In the genomic region with DNA sequence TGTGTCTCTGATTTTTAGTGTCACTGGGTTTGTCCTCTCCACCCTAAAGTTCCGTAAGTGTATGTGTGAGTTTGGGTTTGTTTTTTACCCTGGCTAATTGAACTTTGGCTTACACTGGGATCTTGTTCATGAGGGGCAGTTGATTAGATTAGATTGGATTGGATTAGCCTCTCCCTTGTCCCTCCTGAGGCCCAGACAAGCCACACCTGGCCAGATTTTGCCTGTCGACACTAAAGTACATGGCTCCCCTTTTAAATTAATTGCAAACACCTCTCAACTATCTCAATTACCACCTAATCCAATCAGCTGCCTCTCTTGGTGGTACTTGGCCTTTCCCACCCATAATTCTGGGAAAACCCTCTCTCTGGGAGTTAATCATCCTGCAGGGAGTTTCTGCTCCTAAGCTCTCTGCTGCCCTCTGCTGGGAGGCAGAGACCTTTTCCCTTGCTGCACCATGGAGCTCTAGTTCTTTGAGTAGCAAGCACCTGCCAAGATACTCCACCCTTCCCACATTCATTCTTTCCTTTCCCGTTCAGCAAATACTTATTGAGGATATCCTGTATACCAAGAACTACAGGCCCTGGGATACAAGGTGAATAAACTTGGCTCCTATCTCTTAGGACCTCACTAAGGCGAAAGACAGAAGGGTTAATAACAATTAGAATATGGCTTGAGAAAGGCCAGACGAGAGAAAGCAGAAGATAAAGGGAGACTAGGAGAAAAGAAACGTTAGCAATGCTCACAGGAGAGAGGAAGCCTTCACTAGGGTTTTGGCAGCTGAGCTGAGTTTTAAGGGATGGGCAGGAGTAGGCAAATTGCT, we compare ENCODE assay signal across 9 cellular contexts. TPM values are rescaled to one million over a fixed set of nuclear protein-coding genes. Genes with fewer than 3 reads are reported as not detected.
DNase-seq lines count a peak whose midpoint lies in the region; ATAC-seq, FAIRE-seq and TF ChIP-seq lines count a peak whose summit lies in the region.
"Had no signal": no experiment of that assay in that cellular context is flagged by ENCODE, and none has a peak within 500 bp of the region (broad histone marks: within the 10 kb centered on the region; RNA-seq: fewer than 3 reads in every experiment).

No MANE protein-coding gene starts in this region.

- H3K27me3 ChIP-seq in WERI-Rb-1 (ENCODE audit: insufficient read depth, low read depth, severe bottlenecking) (no peaks in the 10 kb centered on the region), mammary epithelial cell (ENCODE audit: insufficient read depth, low read length) (no peaks in the 10 kb centered on the region), keratinocyte (ENCODE audit: control insufficient read depth, extremely low read depth, insufficient read depth, low read length) (no peaks in the 10 kb centered on the region)
- H3K27me3 ChIP-seq: BLaER1 treated with 17β-estradiol and CSF1 and Interleukin-3, amounts not matched to agents 10 nM and 100 nM had no signal

- H3K36me3 Mint-ChIP-seq in stimulated activated memory B cell treated with anti-CD40 and anti-IgM and Interleukin-4, amounts not matched to agents 10 μg/mL and 1 μg/mL and 100 μg/mL, for 72 hours = no peaks in the 10 kb centered on the region

- H3K9me3 ChIP-seq in WERI-Rb-1 (ENCODE audit: severe bottlenecking) (no peaks in the 10 kb centered on the region), mammary epithelial cell (replicated peaks; ENCODE audit: insufficient read depth, low read length) (no peaks in the 10 kb centered on the region), keratinocyte (ENCODE audit: control insufficient read depth, low read depth, low read length) (no peaks in the 10 kb centered on the region)
- H3K9me3 ChIP-seq: BLaER1 treated with 17β-estradiol and CSF1 and Interleukin-3, amounts not matched to agents 10 nM and 100 nM had no signal

- DNase-seq in NCI-H2196 (lab: John Stamatoyannopoulos, UW; ENCODE audit: unreplicated experiment) = peak; percentile 71
- no peak for DNase-seq in NCI-H2196 treated with DMSO at 0.1 percent for 48 hours (lab: John Stamatoyannopoulos, UW; ENCODE audit: unreplicated experiment)
- DNase-seq in NCI-H2107 (lab: John Stamatoyannopoulos, UW) = peak; percentile 31
- DNase-seq in WERI-Rb-1 = peak; percentile 82
- DNase-seq in mammary epithelial cell = peak; percentile 60
- peak; percentile 45 for DNase-seq in keratinocyte (ENCODE audit: low read depth, low spot score)
- peak; percentile 57 to 58 for DNase-seq in stimulated activated CD4-positive, alpha-beta T cell treated with anti-CD3 and anti-CD28 coated beads, Interleukin-1b, Interleukin-23, amount 100 ng/mL, for 4 hours (ENCODE audit: low read depth in 2 of 2)

- intact Hi-C loops in mammary epithelial cell (cut with micrococcal nuclease) = loop anchor here (1.0 kb wide), 4 partner anchors 60 to 340 kb away; partner anchors contain the start of gene MPHOSPH6

- peaks cover 5% of the 10 kb centered on the region for H3K4me1 Mint-ChIP-seq in stimulated activated memory B cell treated with anti-CD40 and anti-IgM and Interleukin-4, amounts not matched to agents 10 μg/mL and 1 μg/mL and 100 μg/mL, for 72 hours

- no peak overlapping the region for H3K9ac ChIP-seq in mammary epithelial cell (ENCODE audit: insufficient read depth, low read length)
- no peak overlapping the region for H3K9ac ChIP-seq in keratinocyte (ENCODE audit: control insufficient read depth, extremely low read depth, insufficient read depth, low read length)
- H3K9ac ChIP-seq: BLaER1 treated with 17β-estradiol and CSF1 and Interleukin-3, amounts not matched to agents 10 nM and 100 nM had no signal

- TF ChIP-seq CTCF in WERI-Rb-1 (IDR thresholded peaks at IDR 0.05; ENCODE audit: low read depth, low read length) (peak; percentile 73), mammary epithelial cell (conservative IDR thresholded peaks at IDR 0.05 in 1 of 2, IDR thresholded peaks at IDR 0.05 in 1 of 2; ENCODE audit: extremely low read depth in 1 of 2, insufficient read depth in 1 of 2, low read depth in 1 of 2, low read length in 2 of 2) (peak; percentile 90 to 96), keratinocyte (optimal IDR thresholded peaks at IDR 0.05 in 1 of 3, IDR thresholded peaks at IDR 0.05 in 1 of 3, conservative IDR thresholded peaks at IDR 0.05 in 1 of 3; ENCODE audit: extremely low read depth in 1 of 3, insufficient read depth in 2 of 3, low read length in 3 of 3) (peak; percentile 88 to 92 (median 90))

- ATAC-seq in stimulated activated memory B cell treated with anti-CD40 and anti-IgM and Interleukin-4, amounts not matched to agents 10 μg/mL and 1 μg/mL and 100 μg/mL, for 72 hours = no peak

- no peaks in the 10 kb centered on the region for H4K20me1 ChIP-seq in mammary epithelial cell (ENCODE audit: insufficient read depth, low read length)
- no peaks in the 10 kb centered on the region for H4K20me1 ChIP-seq in keratinocyte (ENCODE audit: control insufficient read depth, extremely low read depth, insufficient read depth, low read length)
- H4K20me1 ChIP-seq: BLaER1 treated with 17β-estradiol and CSF1 and Interleukin-3, amounts not matched to agents 10 nM and 100 nM had no signal

- H3K9me3 Mint-ChIP-seq in stimulated activated memory B cell treated with anti-CD40 and anti-IgM and Interleukin-4, amounts not matched to agents 10 μg/mL and 1 μg/mL and 100 μg/mL, for 72 hours = no peaks in the 10 kb centered on the region

- in situ Hi-C loops in mammary epithelial cell (cut with MboI; ENCODE audit: low sequenced_read_pairs in 2 of 2) = loop anchor here (5.0 to 25.0 kb wide), 3 partner anchors 193 to 293 kb away; partner anchors contain the start of gene HSD17B2 (in 2 of the 2)

- H3K36me3 ChIP-seq in WERI-Rb-1 (no peaks in the 10 kb centered on the region), mammary epithelial cell (ENCODE audit: insufficient read depth, low read length) (no peaks in the 10 kb centered on the region), keratinocyte (ENCODE audit: control insufficient read depth in 2 of 2, extremely low read depth in 1 of 2, insufficient read depth in 2 of 2, low read length in 2 of 2) (no peaks in the 10 kb centered on the region)
- H3K36me3 ChIP-seq: BLaER1 treated with 17β-estradiol and CSF1 and Interleukin-3, amounts not matched to agents 10 nM and 100 nM had no signal

- WGBS in mammary epithelial cell (ENCODE audit: low coverage, missing lambda C conversion rate) = 68% methylated on average over 6 of the region's 6 CpGs

- peaks cover 40% of the 10 kb centered on the region for H3K27me3 Mint-ChIP-seq in stimulated activated memory B cell treated with anti-CD40 and anti-IgM and Interleukin-4, amounts not matched to agents 10 μg/mL and 1 μg/mL and 100 μg/mL, for 72 hours

- H3K4me3 Mint-ChIP-seq in stimulated activated memory B cell treated with anti-CD40 and anti-IgM and Interleukin-4, amounts not matched to agents 10 μg/mL and 1 μg/mL and 100 μg/mL, for 72 hours = no peak overlapping the region

- H3K4me1 ChIP-seq in mammary epithelial cell (ENCODE audit: insufficient read depth, low read length) = peaks cover 14% of the 10 kb centered on the region
- peaks cover 10% of the 10 kb centered on the region for H3K4me1 ChIP-seq in keratinocyte (ENCODE audit: control insufficient read depth, extremely low read depth, insufficient read depth, low read length)

- no peak overlapping the region for H3K27ac Mint-ChIP-seq in stimulated activated memory B cell treated with anti-CD40 and anti-IgM and Interleukin-4, amounts not matched to agents 10 μg/mL and 1 μg/mL and 100 μg/mL, for 72 hours

- dilution Hi-C loops in mammary epithelial cell (cut with HindIII; ENCODE audit: low sequenced_read_pairs) (no loop called here), keratinocyte (cut with MboI; ENCODE audit: extremely low pct_ligation_motif_present, low sequenced_read_pairs) (no loop called here)

- no peaks in the 10 kb centered on the region for H3K9me1 ChIP-seq in keratinocyte (ENCODE audit: control insufficient read depth, extremely low read depth, insufficient read depth, low read length)

- no TSS peak for BruUV-seq in mammary epithelial cell (replicated peaks; lab: Mats Ljungman, UMichigan)

- H2AFZ ChIP-seq in mammary epithelial cell (ENCODE audit: low read depth, low read length) (no peak overlapping the region), keratinocyte (ENCODE audit: control insufficient read depth, low read length) (no peak overlapping the region)

- H3K79me2 ChIP-seq in mammary epithelial cell (ENCODE audit: insufficient read depth, low read length) (no peaks in the 10 kb centered on the region), keratinocyte (ENCODE audit: control insufficient read depth, insufficient read depth, low read length) (no peaks in the 10 kb centered on the region)

- H3K27ac ChIP-seq in WERI-Rb-1 (peak overlapping the region; percentile 81), mammary epithelial cell (ENCODE audit: insufficient read depth, low read depth, low read length) (no peak overlapping the region), keratinocyte (ENCODE audit: control insufficient read depth, insufficient read depth, low read length) (no peak overlapping the region)

- CTCF ChIA-PET in mammary epithelial cell (lab: Charles Lee; ENCODE audit: low non-redundant PET) = interaction anchor here (0.6 to 1.3 kb wide), 6 partner anchors 137 to 786 kb away, joined by 3 to 10 read pairs (median 4); no protein-coding TSS in a partner anchor

- peak overlapping the region; percentile 25 for H3K4me3 ChIP-seq in WERI-Rb-1 (ENCODE audit: low read depth, low read length)
- H3K4me3 ChIP-seq in mammary epithelial cell (replicated peaks in 1 of 3; ENCODE audit: insufficient read depth in 1 of 3, low read depth in 2 of 3, low read length in 3 of 3) = no peak overlapping the region
- H3K4me3 ChIP-seq in keratinocyte (ENCODE audit: control insufficient read depth in 2 of 3, extremely low read depth in 1 of 3, insufficient read depth in 2 of 3, low read depth in 1 of 3, low read length in 3 of 3) = no peak overlapping the region
- H3K4me3 ChIP-seq: BLaER1 treated with 17β-estradiol and CSF1 and Interleukin-3, amounts not matched to agents 10 nM and 100 nM had no signal

- peak; percentile 96 for FAIRE-seq in keratinocyte (lab: Jason Lieb, UNC)

- no peak overlapping the region for H3K4me2 ChIP-seq in mammary epithelial cell (ENCODE audit: insufficient read depth, low read depth, low read length)
- H3K4me2 ChIP-seq in keratinocyte (ENCODE audit: control insufficient read depth, extremely low read depth, insufficient read depth, low read depth, low read length) = no peak overlapping the region

RNA-seq across cellular contexts. Expression of gene MPHOSPH6, which starts 60.0 kb away (rescaled TPM):
- total RNA-seq in mammary epithelial cell = 10 to 100 TPM; 39.3 to 68.1 TPM
- polyA plus RNA-seq in mammary epithelial cell (30.9 TPM), keratinocyte (38.2 to 76.1 TPM (median 56.2 TPM) in 3 replicates)
- polyA minus RNA-seq in mammary epithelial cell (5.4 TPM), keratinocyte (2.4 to 22.8 TPM (median 9.8 TPM) in 3 replicates)
- polyA plus RNA-seq in keratinocyte (2011; ENCODE audit: low read depth) = 290 TPM
- 47.3 and 71.3 TPM in 2 replicates for polyA plus RNA-seq in keratinocyte (2011; cell fraction: cytosol; rRNA removed)
- 57.9 and 79.3 TPM in 2 replicates for polyA plus RNA-seq in keratinocyte (2011; cell fraction: nucleus; rRNA removed)
- polyA plus RNA-seq in keratinocyte (2012; ENCODE audit: low replicate concordance) = 60.0 and 60.9 TPM in 2 replicates
- 15.2 TPM for polyA minus RNA-seq in keratinocyte (2011; cell fraction: cytosol; rRNA and poly(A)+ RNA removed)
- polyA minus RNA-seq in keratinocyte (2011; cell fraction: nucleus; rRNA and poly(A)+ RNA removed) = 10.7 and 27.0 TPM in 2 replicates
